ENCODE assay signal across 8 cellular contexts in the genomic region with DNA sequence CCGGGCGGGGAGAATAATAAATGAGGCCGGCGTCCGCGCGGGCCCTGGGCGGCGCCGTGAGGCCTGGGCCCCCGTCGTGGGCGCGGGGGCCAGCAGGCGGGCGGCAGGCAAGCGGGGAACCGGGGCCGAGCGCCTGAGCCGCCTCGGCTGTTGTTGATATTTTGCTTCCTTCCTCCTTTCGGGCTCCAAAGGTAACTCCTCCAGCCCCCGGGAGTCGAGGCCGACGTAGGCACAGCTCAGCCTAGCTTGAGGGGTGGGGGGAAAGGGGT. TPM values are rescaled to one million over a fixed set of nuclear protein-coding genes. Genes with fewer than 3 reads are reported as not detected.
A peak's percentile ranks its signal among the peaks of the same experiment; 100 is the strongest.
DNase-seq lines count a peak whose midpoint lies in the region; ATAC-seq and TF ChIP-seq lines count a peak whose summit lies in the region.

A gene (minus strand): TSS at position 198 of the 269 bp plus-strand sequence. CDS start 17,483 bp downstream, outside the sequence.

- H3K36me3 Mint-ChIP-seq in stimulated activated naive CD8-positive, alpha-beta T cell treated with anti-CD3 and anti-CD28 coated beads, Interleukin-15, Interleukin-2, amounts not matched to agents 100 ng/mL and 50 ng/mL, for 24 hours (ENCODE audit: low read depth) = peaks cover 3% of the 10 kb centered on the region
- H3K36me3 Mint-ChIP-seq in activated CD4-positive, alpha-beta memory T cell treated with anti-CD3 and anti-CD28 coated beads for 36 hours = no peaks in the 10 kb centered on the region

- DNase-seq in stimulated activated naive CD8-positive, alpha-beta T cell treated with anti-CD3 and anti-CD28 coated beads, Interleukin-15, Interleukin-2, amounts not matched to agents 100 U/mL and 50 U/mL, for 24 hours = no peak
- no peak for DNase-seq in activated CD4-positive, alpha-beta memory T cell treated with anti-CD3 and anti-CD28 coated beads for 36 hours
- DNase-seq in heart right ventricle (no peak), sigmoid colon (no peak), NCI-H1694 (lab: John Stamatoyannopoulos, UW) (no peak), nucleus accumbens (lab: John Stamatoyannopoulos, UW) (no peak)
- no peak for DNase-seq in stimulated activated CD4-positive, alpha-beta T cell treated with anti-CD3 and anti-CD28 coated beads, Interleukin-1b, Interleukin-23, amount 100 ng/mL, for 48 hours

- peak within 1 kb of the TSS; percentile 97 for H3K27ac Mint-ChIP-seq in stimulated activated naive CD8-positive, alpha-beta T cell treated with anti-CD3 and anti-CD28 coated beads, Interleukin-15, Interleukin-2, amounts not matched to agents 100 ng/mL and 50 ng/mL, for 24 hours
- H3K27ac Mint-ChIP-seq in activated CD4-positive, alpha-beta memory T cell treated with anti-CD3 and anti-CD28 coated beads for 36 hours = peak within 1 kb of the TSS; percentile 91

- TF ChIP-seq POLR2A in sigmoid colon (IDR thresholded peaks at IDR 0.05) = no peak

- no peaks in the 10 kb centered on the region for H3K9me3 ChIP-seq in heart right ventricle
- no peaks in the 10 kb centered on the region for H3K9me3 ChIP-seq in sigmoid colon

- H3K27me3 Mint-ChIP-seq in stimulated activated naive CD8-positive, alpha-beta T cell treated with anti-CD3 and anti-CD28 coated beads, Interleukin-15, Interleukin-2, amounts not matched to agents 100 ng/mL and 50 ng/mL, for 24 hours = no peaks in the 10 kb centered on the region
- no peaks in the 10 kb centered on the region for H3K27me3 Mint-ChIP-seq in activated CD4-positive, alpha-beta memory T cell treated with anti-CD3 and anti-CD28 coated beads for 36 hours

- no peaks in the 10 kb centered on the region for H3K9me3 Mint-ChIP-seq in stimulated activated naive CD8-positive, alpha-beta T cell treated with anti-CD3 and anti-CD28 coated beads, Interleukin-15, Interleukin-2, amounts not matched to agents 100 ng/mL and 50 ng/mL, for 24 hours
- no peaks in the 10 kb centered on the region for H3K9me3 Mint-ChIP-seq in activated CD4-positive, alpha-beta memory T cell treated with anti-CD3 and anti-CD28 coated beads for 36 hours

- 0 to 1% methylated on average over 22 to 27 of the region's 27 CpGs for whole genome bisulfite sequencing in heart right ventricle, 2 donors
- 0% methylated on average over 27 of the region's 27 CpGs for WGBS in sigmoid colon, 2 donors

- intact Hi-C loops in activated CD4-positive, alpha-beta memory T cell treated with anti-CD3 and anti-CD28 coated beads for 36 hours (cut with micrococcal nuclease) = loop anchor here (1.0 to 10.0 kb wide), 6 partner anchors 11 to 406 kb away; a partner anchor contains a TSS
- intact Hi-C loops in heart right ventricle (cut with DNase I) (loop anchor here in 6 of 10 donors (1.0 to 10.0 kb wide), 8 partner anchors 38 to 392 kb away; a partner anchor contains a TSS), sigmoid colon (cut with DNase I) (loop anchor here (1.0 to 2.0 kb wide), 2 partner anchors 24 to 44 kb away; no protein-coding TSS in a partner anchor)

- H3K4me1 Mint-ChIP-seq in stimulated activated naive CD8-positive, alpha-beta T cell treated with anti-CD3 and anti-CD28 coated beads, Interleukin-15, Interleukin-2, amounts not matched to agents 100 ng/mL and 50 ng/mL, for 24 hours (ENCODE audit: low read depth) = peaks cover 80% of the 10 kb centered on the region
- H3K4me1 Mint-ChIP-seq in activated CD4-positive, alpha-beta memory T cell treated with anti-CD3 and anti-CD28 coated beads for 36 hours (ENCODE audit: low read depth) = peaks cover 74% of the 10 kb centered on the region

- POLR2A ChIA-PET in activated CD4-positive, alpha-beta memory T cell treated with anti-CD3 and anti-CD28 coated beads for 36 hours (lab: Charles Lee) = interaction anchor here (0.9 to 7.8 kb wide), 12 partner anchors 10 to 221 kb away, joined by 3 to 103 read pairs (median 6); a partner anchor contains a TSS

- no peaks in the 10 kb centered on the region for H3K27me3 ChIP-seq in heart right ventricle
- no peaks in the 10 kb centered on the region for H3K27me3 ChIP-seq in sigmoid colon

- CTCF ChIA-PET in activated CD4-positive, alpha-beta memory T cell treated with anti-CD3 and anti-CD28 coated beads for 36 hours (lab: Charles Lee) = interaction anchor here (1.0 to 11.4 kb wide), 12 partner anchors 9 to 124 kb away, joined by 3 to 180 read pairs (median 6); a partner anchor contains a TSS

- no peak for TF ChIP-seq EP300 in sigmoid colon (IDR thresholded peaks at IDR 0.05)

- H3K4me3 ChIP-seq in heart right ventricle (peak within 1 kb of the TSS; percentile 71 to 100 (median 94)), sigmoid colon (peak within 1 kb of the TSS; percentile 89 to 100 (median 95))

- H3K4me1 ChIP-seq in heart right ventricle (peaks cover 49 to 76% (median 72%) of the 10 kb centered on the region in 9 donors), sigmoid colon (peaks cover 0 to 74% (median 73%) of the 10 kb centered on the region in 4 donors)

- H3K36me3 ChIP-seq in heart right ventricle = peaks cover 0 to 1% (median 0%) of the 10 kb centered on the region in 9 donors
- no peaks in the 10 kb centered on the region for H3K36me3 ChIP-seq in sigmoid colon

- H3K27ac ChIP-seq in heart right ventricle (peak within 1 kb of the TSS; percentile 97 to 100 (median 100)), sigmoid colon (peak within 1 kb of the TSS; percentile 98 to 100 (median 100))

- TF ChIP-seq CTCF in heart right ventricle (IDR thresholded peaks at IDR 0.05) (no peak), sigmoid colon (IDR thresholded peaks at IDR 0.05) (no peak)

- H3K4me3 Mint-ChIP-seq in stimulated activated naive CD8-positive, alpha-beta T cell treated with anti-CD3 and anti-CD28 coated beads, Interleukin-15, Interleukin-2, amounts not matched to agents 100 ng/mL and 50 ng/mL, for 24 hours = peak within 1 kb of the TSS; percentile 88
- peak within 1 kb of the TSS; percentile 92 for H3K4me3 Mint-ChIP-seq in activated CD4-positive, alpha-beta memory T cell treated with anti-CD3 and anti-CD28 coated beads for 36 hours

- ATAC-seq in stimulated activated naive CD8-positive, alpha-beta T cell treated with anti-CD3 and anti-CD28 coated beads, Interleukin-15, Interleukin-2, amounts not matched to agents 100 U/mL and 50 U/mL, for 24 hours = no peak
- ATAC-seq in heart right ventricle = no peak

RNA-seq across cellular contexts. Expression of the gene that starts here (rescaled TPM):
- total RNA-seq in activated CD4-positive, alpha-beta memory T cell treated with anti-CD3 and anti-CD28 coated beads for 36 hours = 10 to 100 TPM; 35.9 to 39.7 TPM
- total RNA-seq in heart right ventricle = 100 to 1,000 TPM in 4 of 10 donors, 10 to 100 TPM in 6; 81.1 to 127 (median 96.5) TPM
- polyA plus RNA-seq in heart right ventricle = 10 to 100 TPM; 31.6 to 37.7 TPM
- 10 to 100 TPM; 39.8 to 61.6 (median 53.2) TPM for total RNA-seq in sigmoid colon
- polyA plus RNA-seq in sigmoid colon = 10 to 100 TPM; 13.2 to 31.2 (median 22.9) TPM
